In genomic region chr11:8962827-8963226, GRCh38 we compare ENCODE assay signal across 1 cellular context.
TF ChIP-seq lines count a peak whose summit lies in the region.

No MANE protein-coding gene starts in this region.

TF ChIP-seq in GM12878, 131 proteins besides CTCF, POLR2A, EP300 and RAD21:
- TF ChIP-seq NFXL1 (IDR thresholded peaks at IDR 0.05; ENCODE audit: borderline replicate concordance) (no peak), IKZF2 (IDR thresholded peaks at IDR 0.05) (no peak), RELA (IDR thresholded peaks at IDR 0.05; ENCODE audit: borderline replicate concordance, partially characterized antibody) (no peak), NR2C1 (IDR thresholded peaks at IDR 0.05) (no peak), ZNF687 (IDR thresholded peaks at IDR 0.05) (no peak), BRCA1 (IDR thresholded peaks at IDR 0.05; ENCODE audit: low read depth, low read length) (no peak), EED (IDR thresholded peaks at IDR 0.05; ENCODE audit: low read depth) (no peak), CBFB (IDR thresholded peaks at IDR 0.05; ENCODE audit: low read depth) (no peak), ZNF274 (IDR thresholded peaks at IDR 0.05; ENCODE audit: insufficient read depth, insufficient read length) (no peak), WRNIP1 (IDR thresholded peaks at IDR 0.05; ENCODE audit: borderline replicate concordance, low read depth, low read length) (no peak), SUPT20H (IDR thresholded peaks at IDR 0.05; ENCODE audit: borderline replicate concordance, control insufficient read depth, low read depth, low read length) (no peak), BCL11A (IDR thresholded peaks at IDR 0.05; ENCODE audit: low read depth, low read length) (no peak), BCL3 (IDR thresholded peaks at IDR 0.05; ENCODE audit: borderline replicate concordance, insufficient read depth, low read depth, low read length, poor library complexity, severe bottlenecking) (no peak)
- TF ChIP-seq, protein P1, sequence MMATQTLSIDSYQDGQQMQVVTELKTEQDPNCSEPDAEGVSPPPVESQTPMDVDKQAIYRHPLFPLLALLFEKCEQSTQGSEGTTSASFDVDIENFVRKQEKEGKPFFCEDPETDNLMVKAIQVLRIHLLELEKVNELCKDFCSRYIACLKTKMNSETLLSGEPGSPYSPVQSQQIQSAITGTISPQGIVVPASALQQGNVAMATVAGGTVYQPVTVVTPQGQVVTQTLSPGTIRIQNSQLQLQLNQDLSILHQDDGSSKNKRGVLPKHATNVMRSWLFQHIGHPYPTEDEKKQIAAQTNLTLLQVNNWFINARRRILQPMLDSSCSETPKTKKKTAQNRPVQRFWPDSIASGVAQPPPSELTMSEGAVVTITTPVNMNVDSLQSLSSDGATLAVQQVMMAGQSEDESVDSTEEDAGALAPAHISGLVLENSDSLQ (IDR thresholded peaks at IDR 0.05): no peak
- TF ChIP-seq, protein P2, sequence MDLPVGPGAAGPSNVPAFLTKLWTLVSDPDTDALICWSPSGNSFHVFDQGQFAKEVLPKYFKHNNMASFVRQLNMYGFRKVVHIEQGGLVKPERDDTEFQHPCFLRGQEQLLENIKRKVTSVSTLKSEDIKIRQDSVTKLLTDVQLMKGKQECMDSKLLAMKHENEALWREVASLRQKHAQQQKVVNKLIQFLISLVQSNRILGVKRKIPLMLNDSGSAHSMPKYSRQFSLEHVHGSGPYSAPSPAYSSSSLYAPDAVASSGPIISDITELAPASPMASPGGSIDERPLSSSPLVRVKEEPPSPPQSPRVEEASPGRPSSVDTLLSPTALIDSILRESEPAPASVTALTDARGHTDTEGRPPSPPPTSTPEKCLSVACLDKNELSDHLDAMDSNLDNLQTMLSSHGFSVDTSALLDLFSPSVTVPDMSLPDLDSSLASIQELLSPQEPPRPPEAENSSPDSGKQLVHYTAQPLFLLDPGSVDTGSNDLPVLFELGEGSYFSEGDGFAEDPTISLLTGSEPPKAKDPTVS (IDR thresholded peaks at IDR 0.05; ENCODE audit: low read depth, low read length): no peak
